Comparison of ENCODE assay signal across 1 cellular context in genomic region chr19:2269244-2270156, GRCh38.
TF ChIP-seq lines count a peak whose summit lies in the region.

No MANE protein-coding gene starts in this region.

TF ChIP-seq in GM12878, 131 proteins besides CTCF, POLR2A, EP300 and RAD21 (continued from another document and continues in another):
- peak; percentile 65 for TF ChIP-seq IKZF1 (conservative IDR thresholded peaks at IDR 0.05)
- no peak for TF ChIP-seq EED (IDR thresholded peaks at IDR 0.05; ENCODE audit: low read depth)
- TF ChIP-seq CREB1 (IDR thresholded peaks at IDR 0.05; ENCODE audit: low read depth): peak; percentile 71; the same call in 1 of the 2 replicates
- peak; percentile 92; the same call in 1 of the 2 replicates for TF ChIP-seq SIN3A (IDR thresholded peaks at IDR 0.05; ENCODE audit: low read depth, low read length)
- TF ChIP-seq CBX3 (IDR thresholded peaks at IDR 0.05; ENCODE audit: borderline replicate concordance, low read depth): no peak
- peak; percentile 99 for TF ChIP-seq PML (IDR thresholded peaks at IDR 0.05; ENCODE audit: low read length)
- peak; percentile 69; the same call in 1 of the 2 replicates for TF ChIP-seq RFX5 (IDR thresholded peaks at IDR 0.05; ENCODE audit: low read depth, low read length)
- no peak for TF ChIP-seq ZBTB11 (CRISPR knock-in tag; IDR thresholded peaks at IDR 0.05)
- TF ChIP-seq BACH1 (IDR thresholded peaks at IDR 0.05; ENCODE audit: borderline replicate concordance): peak; percentile 90
- TF ChIP-seq POU2F2 (IDR thresholded peaks at IDR 0.05; ENCODE audit: borderline replicate concordance, low read depth, low read length): peak; percentile 81; the same call in 2 of the 3 replicates
- TF ChIP-seq WRNIP1 (IDR thresholded peaks at IDR 0.05; ENCODE audit: borderline replicate concordance, low read depth, low read length): no peak
- TF ChIP-seq FOS (IDR thresholded peaks at IDR 0.05; ENCODE audit: borderline replicate concordance, extremely low read depth, insufficient read length): peak; percentile 41
- TF ChIP-seq ZNF592 (IDR thresholded peaks at IDR 0.05): no peak
- TF ChIP-seq MAX (IDR thresholded peaks at IDR 0.05; ENCODE audit: low read depth, low read length): peak; percentile 78
- peak; percentile 94 for TF ChIP-seq SMAD1 (IDR thresholded peaks at IDR 0.05; ENCODE audit: low read depth, partially characterized antibody)
- TF ChIP-seq MYC (IDR thresholded peaks at IDR 0.05; ENCODE audit: insufficient read depth, insufficient read length, insufficient replicate concordance, low read length, severe bottlenecking): no peak
- TF ChIP-seq NR2F1 (conservative IDR thresholded peaks at IDR 0.05): no peak; the same call in 1 of the 2 replicates
- TF ChIP-seq YBX1 (IDR thresholded peaks at IDR 0.05): no peak
- no peak for TF ChIP-seq E4F1 (IDR thresholded peaks at IDR 0.05; ENCODE audit: borderline replicate concordance, partially characterized antibody)
- no peak for TF ChIP-seq NFXL1 (IDR thresholded peaks at IDR 0.05; ENCODE audit: borderline replicate concordance)
- no peak for TF ChIP-seq ZNF24 (IDR thresholded peaks at IDR 0.05)
- peak; percentile 99 for TF ChIP-seq LARP7 (IDR thresholded peaks at IDR 0.05)
- peak; percentile 88 for TF ChIP-seq NKRF (conservative IDR thresholded peaks at IDR 0.05)
- TF ChIP-seq RELA (IDR thresholded peaks at IDR 0.05; ENCODE audit: borderline replicate concordance, partially characterized antibody): peak; percentile 63
- TF ChIP-seq RCOR1 (conservative IDR thresholded peaks at IDR 0.05; ENCODE audit: low read depth, low read length): 0 out of 2 replicates have a peak, but pooled peaks have one; percentile 40
- peak; percentile 31; the same call in 1 of the 2 replicates for TF ChIP-seq ZNF384 (IDR thresholded peaks at IDR 0.05; ENCODE audit: borderline replicate concordance, low read depth, low read length)
- TF ChIP-seq CBX5 (IDR thresholded peaks at IDR 0.05; ENCODE audit: low read depth): no peak
- TF ChIP-seq SKIL (IDR thresholded peaks at IDR 0.05; ENCODE audit: low read depth, poor library complexity, severe bottlenecking): no peak
- peak; percentile 97 for TF ChIP-seq MLLT1 (IDR thresholded peaks at IDR 0.05)
- TF ChIP-seq SIX5 (IDR thresholded peaks at IDR 0.05; ENCODE audit: low read depth, low read length, severe bottlenecking): no peak
- TF ChIP-seq SREBF1 (IDR thresholded peaks at IDR 0.05; ENCODE audit: low read length): 0 out of 2 replicates have a peak, but pooled peaks have one; percentile 18
- no peak for TF ChIP-seq ZNF274 (IDR thresholded peaks at IDR 0.05; ENCODE audit: insufficient read depth, insufficient read length)
- no peak; the same call in 1 of the 2 replicates for TF ChIP-seq NRF1 (conservative IDR thresholded peaks at IDR 0.05; ENCODE audit: low read depth, low read length)
- peak; percentile 99 for TF ChIP-seq POLR2AphosphoS5 (IDR thresholded peaks at IDR 0.05; ENCODE audit: low read length)
- TF ChIP-seq HDGF (IDR thresholded peaks at IDR 0.05): peak; percentile 62; the same call in 1 of the 2 replicates
- 0 out of 2 replicates have a peak, but pooled peaks have one; percentile 64 for TF ChIP-seq ASH2L (IDR thresholded peaks at IDR 0.05; ENCODE audit: borderline replicate concordance, low read depth)
- TF ChIP-seq SMARCA5 (IDR thresholded peaks at IDR 0.05): peak; percentile 35
- no peak for TF ChIP-seq USF2 (IDR thresholded peaks at IDR 0.05; ENCODE audit: borderline replicate concordance, low read depth, low read length)
- TF ChIP-seq RUNX3 (IDR thresholded peaks at IDR 0.05; ENCODE audit: low read length): peak; percentile 49; the same call in 1 of the 2 replicates
- TF ChIP-seq TBL1XR1 (IDR thresholded peaks at IDR 0.05; ENCODE audit: low read depth, low read length): peak; percentile 65
- TF ChIP-seq HCFC1 (IDR thresholded peaks at IDR 0.05; ENCODE audit: low read length): peak; percentile 44; the same call in 1 of the 2 replicates
- TF ChIP-seq KAT2A (conservative IDR thresholded peaks at IDR 0.05; ENCODE audit: control insufficient read depth, low read depth, low read length): no peak
- peak; percentile 86 for TF ChIP-seq CHD2 (IDR thresholded peaks at IDR 0.05; ENCODE audit: borderline replicate concordance, low read depth, low read length)
- no peak for TF ChIP-seq BCL11A (IDR thresholded peaks at IDR 0.05; ENCODE audit: low read depth, low read length)
- TF ChIP-seq E2F4 (IDR thresholded peaks at IDR 0.05; ENCODE audit: low read depth, low read length): no peak
- no peak for TF ChIP-seq CEBPB (IDR thresholded peaks at IDR 0.05; ENCODE audit: borderline replicate concordance in 1 of 2, low read depth in 2 of 2, low read length in 2 of 2)
- TF ChIP-seq JUNB (IDR thresholded peaks at IDR 0.05): no peak
- no peak for TF ChIP-seq BMI1 (IDR thresholded peaks at IDR 0.05; ENCODE audit: borderline replicate concordance)
- no peak for TF ChIP-seq ZNF207 (IDR thresholded peaks at IDR 0.05; ENCODE audit: borderline replicate concordance)
